ENCODE assay signal across 20 cellular contexts in genomic region chr1:165047985-165048384, GRCh38.
"Had no signal": no experiment of that assay in that cellular context is flagged by ENCODE, and none has a peak within 500 bp of the region (broad histone marks: within the 10 kb centered on the region; RNA-seq: fewer than 3 reads in every experiment).

No MANE protein-coding gene starts in this region.

- H3K36me3 ChIP-seq: gastrocnemius medialis, lower lobe of right lung, right lobe of liver, stomach, thoracic aorta, upper lobe of left lung had no signal

- H3K4me3 ChIP-seq: gastrocnemius medialis, lower lobe of right lung, right lobe of liver, smooth muscle cell, stomach, thoracic aorta, upper lobe of left lung had no signal

- DNase-seq: activated B cell treated with CpG ODN at 0.5 μM for 24 hours; activated CD4-positive, alpha-beta memory T cell treated with anti-CD3 and anti-CD28 coated beads, Interleukin-2, amount 10 ng/mL, durations not matched to agents 7 days and 5 days; activated CD4-positive, alpha-beta T cell treated with anti-CD3 and anti-CD28 coated beads for 48 hours; activated CD8-positive, alpha-beta memory T cell treated with anti-CD3 and anti-CD28 coated beads, Interleukin-2, amount 10 ng/mL, durations not matched to agents 7 days and 5 days; activated naive CD4-positive, alpha-beta T cell treated with Interleukin-2 at 50 U/mL for 16 hours; activated naive CD8-positive, alpha-beta T cell treated with anti-CD3 and anti-CD28 coated beads, Interleukin-2, amount 10 ng/mL, durations not matched to agents 7 days and 5 days; erythroblast; gastrocnemius medialis; islet precursor cell; left colon; lower lobe of right lung; right lobe of liver; stimulated activated CD4-positive, alpha-beta T cell treated with anti-CD3 and anti-CD28 coated beads, Interleukin-4, amount 100 ng/mL, for 24 hours; stomach; upper lobe of left lung had no signal

- H3K4me1 ChIP-seq: gastrocnemius medialis, lower lobe of right lung, right lobe of liver, stomach, upper lobe of left lung had no signal

- H3K9me3 ChIP-seq: gastrocnemius medialis, lower lobe of right lung, right lobe of liver, stomach, thoracic aorta, upper lobe of left lung had no signal

- H3K27ac ChIP-seq: gastrocnemius medialis, lower lobe of right lung, right lobe of liver, stomach, thoracic aorta, upper lobe of left lung had no signal

- FAIRE-seq: colon, endometrium had no signal

- H3K27me3 ChIP-seq: gastrocnemius medialis, right lobe of liver, stomach, upper lobe of left lung had no signal

- ATAC-seq: activated CD8-positive, alpha-beta memory T cell treated with anti-CD3 and anti-CD28 coated beads, Interleukin-2, amount 10 ng/mL, durations not matched to agents 7 days and 5 days; gastrocnemius medialis; left colon; lower lobe of right lung; right lobe of liver; stimulated activated effector memory CD8-positive, alpha-beta T cell treated with anti-CD3 and anti-CD28 coated beads, Interleukin-12 subunit alpha, Interleukin-12 subunit beta, amount 100 ng/mL, for 72 hours had no signal
